ENCODE assay signal across 22 cellular contexts in genomic region chr22:26599505-26599904, GRCh38. TPM values are rescaled to one million over a fixed set of nuclear protein-coding genes. Genes with fewer than 3 reads are reported as not detected.
"Had no signal": no experiment of that assay in that cellular context is flagged by ENCODE, and none has a peak within 500 bp of the region (broad histone marks: within the 10 kb centered on the region; RNA-seq: fewer than 3 reads in every experiment).

No MANE protein-coding gene starts in this region.

- H3K27me3 Mint-ChIP-seq: stimulated activated naive CD8-positive, alpha-beta T cell treated with anti-CD3 and anti-CD28 coated beads, Interleukin-15, Interleukin-2, amounts not matched to agents 100 ng/mL and 50 ng/mL, for 24 hours had no signal

- DNase-seq: activated CD4-positive, alpha-beta T cell treated with anti-CD3 and anti-CD28 coated beads, Interleukin-2, amount 50 U/mL, for 1 hour; activated CD4-positive, CD25-positive, alpha-beta regulatory T cell treated with anti-CD3 and anti-CD28 coated beads, Interleukin-2, amount 50 U/mL, for 72 hours; activated CD8-positive, alpha-beta memory T cell treated with anti-CD3 and anti-CD28 coated beads, Interleukin-2, amount 50 U/mL, for 4 hours; activated naive CD4-positive, alpha-beta T cell treated with anti-CD3 and anti-CD28 coated beads for 36 hours; activated T-cell treated with anti-CD3 and anti-CD28 coated beads, Interleukin-2, amount 50 U/mL, for 4 hours; body of pancreas; endodermal cell; foreskin melanocyte; glutamatergic neuron; hippocampal formation; lower lobe of right lung; stimulated activated CD4-positive, alpha-beta T cell treated with anti-CD3 and anti-CD28 coated beads, Interleukin-2, amount 100 ng/mL, for 48 hours had no signal

- H3K9me3 Mint-ChIP-seq: activated naive CD4-positive, alpha-beta T cell treated with anti-CD3 and anti-CD28 coated beads for 36 hours; activated T-cell treated with anti-CD3 and anti-CD28 coated beads, Interleukin-2, amount 50 U/mL, for 4 hours; endodermal cell; mesothelial cell of epicardium; neural crest cell; stimulated activated naive CD8-positive, alpha-beta T cell treated with anti-CD3 and anti-CD28 coated beads, Interleukin-15, Interleukin-2, amounts not matched to agents 100 ng/mL and 50 ng/mL, for 24 hours had no signal

- H3K4me1 Mint-ChIP-seq: mesothelial cell of epicardium, neural crest cell had no signal

- H3K36me3 Mint-ChIP-seq: mesothelial cell of epicardium had no signal

- H3K27ac Mint-ChIP-seq: activated naive CD4-positive, alpha-beta T cell treated with anti-CD3 and anti-CD28 coated beads for 36 hours; endodermal cell; mesothelial cell of epicardium had no signal

- H3K4me3 Mint-ChIP-seq: activated naive CD4-positive, alpha-beta T cell treated with anti-CD3 and anti-CD28 coated beads for 36 hours; activated T-cell treated with anti-CD3 and anti-CD28 coated beads, Interleukin-2, amount 50 U/mL, for 4 hours; endodermal cell; mesothelial cell of epicardium; neural crest cell; stimulated activated naive CD8-positive, alpha-beta T cell treated with anti-CD3 and anti-CD28 coated beads, Interleukin-15, Interleukin-2, amounts not matched to agents 100 ng/mL and 50 ng/mL, for 24 hours had no signal

RNA-seq across cellular contexts. Expression of gene CRYBB1, which starts 18.3 kb away (rescaled TPM):
- total RNA-seq: activated naive CD4-positive, alpha-beta T cell treated with anti-CD3 and anti-CD28 coated beads for 36 hours; activated T-cell treated with anti-CD3 and anti-CD28 coated beads, Interleukin-2, amount 50 U/mL, for 4 hours; epithelial cell of proximal tubule; mesothelial cell of epicardium; neural crest cell; osteoblast; vagina had no signal
- polyA plus RNA-seq: keratinocyte had no signal

RNA-seq across cellular contexts. Expression of gene CRYBA4, which starts 22.3 kb away (rescaled TPM):
- total RNA-seq: activated naive CD4-positive, alpha-beta T cell treated with anti-CD3 and anti-CD28 coated beads for 36 hours; activated T-cell treated with anti-CD3 and anti-CD28 coated beads, Interleukin-2, amount 50 U/mL, for 4 hours; body of pancreas; cardiac septum; endodermal cell; epithelial cell of proximal tubule; lower lobe of right lung; mesothelial cell of epicardium; neural crest cell; osteoblast; right atrium auricular region; tibial nerve; vagina had no signal
- polyA plus RNA-seq: keratinocyte had no signal
